18 cellular contexts compared by ENCODE assay signal in genomic region chr20:2124632-2125131, GRCh38. TPM values are rescaled to one million over a fixed set of nuclear protein-coding genes. Genes with fewer than 3 reads are reported as not detected.
DNase-seq lines count a peak whose midpoint lies in the region; ATAC-seq and TF ChIP-seq lines count a peak whose summit lies in the region.
"Had no signal": no experiment of that assay in that cellular context is flagged by ENCODE, and none has a peak within 500 bp of the region (broad histone marks: within the 10 kb centered on the region; RNA-seq: fewer than 3 reads in every experiment).

No MANE protein-coding gene starts in this region.

- no peak for TF ChIP-seq CTCF in heart left ventricle (IDR thresholded peaks at IDR 0.05)
- TF ChIP-seq CTCF in OCI-LY7 (conservative IDR thresholded peaks at IDR 0.05; ENCODE audit: low read length), result peak; percentile 49; the same call in 1 of the 2 replicates

- H3K36me3 ChIP-seq in heart left ventricle, result peaks cover 0 to 12% (median 0%) of the 10 kb centered on the region in 9 donors
- peaks cover 60% of the 10 kb centered on the region for H3K36me3 ChIP-seq in OCI-LY7 (ENCODE audit: insufficient read depth, low read length)

- peak overlapping the region; percentile 11 to 38 for H3K4me3 Mint-ChIP-seq in stimulated activated naive B cell treated with anti-CD40 and anti-IgM and Interleukin-4, amounts not matched to agents 10 μg/mL and 1 μg/mL and 100 μg/mL, for 72 hours

- peaks cover 77% of the 10 kb centered on the region for H3K79me2 ChIP-seq in OCI-LY7 (ENCODE audit: insufficient read depth, low read depth, low read length)

- intact Hi-C loops in heart left ventricle (cut with DNase I) (no loop called here), left cardiac atrium (cut with DNase I) (no loop called here), OCI-LY7 (cut with micrococcal nuclease; ENCODE audit: unreplicated experiment) (no loop called here), left ventricle myocardium superior (cut with micrococcal nuclease) (no loop called here)

- peaks cover 3 to 96% (median 77%) of the 10 kb centered on the region in 12 donors for H3K4me1 ChIP-seq in heart left ventricle
- peaks cover 24% of the 10 kb centered on the region for H3K4me1 ChIP-seq in OCI-LY7 (ENCODE audit: insufficient read depth, low read length, poor library complexity, severe bottlenecking)

- peak in 3 of 4 donors; percentile 16 to 35 (median 28) for ATAC-seq in heart left ventricle
- ATAC-seq in left cardiac atrium, result no peak
- ATAC-seq in left ventricle myocardium superior, result peak; percentile 9
- peak; percentile 66 to 67 for ATAC-seq in stimulated activated naive B cell treated with anti-CD40 and anti-IgM and Interleukin-4, amounts not matched to agents 10 μg/mL and 1 μg/mL and 100 μg/mL, for 72 hours (replicated peaks)
- ATAC-seq in HG03342 (IDR thresholded peaks at IDR 0.05; ENCODE audit: unreplicated experiment), result no peak
- ATAC-seq: HepG2, Panc1, SK-N-SH treated with all-trans-retinoic acid at 6 μM for 48 hours had no signal

- H3K9me3 Mint-ChIP-seq in stimulated activated naive B cell treated with anti-CD40 and anti-IgM and Interleukin-4, amounts not matched to agents 10 μg/mL and 1 μg/mL and 100 μg/mL, for 72 hours, result no peaks in the 10 kb centered on the region
- H3K9me3 Mint-ChIP-seq: CD4-positive, CD25-positive, alpha-beta regulatory T cell had no signal

- POLR2A ChIA-PET in OCI-LY7 (lab: Charles Lee), result interaction anchor here (0.9 to 1.4 kb wide), 3 partner anchors 8 to 31 kb away, joined by 5 read pairs; no protein-coding TSS in a partner anchor

- no peaks in the 10 kb centered on the region for H3K27me3 Mint-ChIP-seq in stimulated activated naive B cell treated with anti-CD40 and anti-IgM and Interleukin-4, amounts not matched to agents 10 μg/mL and 1 μg/mL and 100 μg/mL, for 72 hours
- H3K27me3 Mint-ChIP-seq: CD4-positive, CD25-positive, alpha-beta regulatory T cell had no signal

- H4K20me1 ChIP-seq in OCI-LY7 (ENCODE audit: insufficient read depth, low read length), result 0 out of 2 replicates have a peak, but pooled peaks cover 21% of the 10 kb centered on the region

- H3K27me3 ChIP-seq in heart left ventricle, result no peaks in the 10 kb centered on the region

- H3K4me1 Mint-ChIP-seq in stimulated activated naive B cell treated with anti-CD40 and anti-IgM and Interleukin-4, amounts not matched to agents 10 μg/mL and 1 μg/mL and 100 μg/mL, for 72 hours, result peaks cover 71 to 96% of the 10 kb centered on the region in 2 donors

- H3K4me2 ChIP-seq in OCI-LY7 (ENCODE audit: low read length), result peak overlapping the region; percentile 59

- no peak for TF ChIP-seq POLR2A in heart left ventricle (IDR thresholded peaks at IDR 0.05)

- H3K4me3 ChIP-seq in heart left ventricle, result no peak overlapping the region
- peak overlapping the region; percentile 14 for H3K4me3 ChIP-seq in OCI-LY7 (ENCODE audit: low read depth, low read length, poor library complexity, severe bottlenecking)

- H2AFZ ChIP-seq in OCI-LY7 (ENCODE audit: low read length), result no peak overlapping the region

- H3K27ac Mint-ChIP-seq in stimulated activated naive B cell treated with anti-CD40 and anti-IgM and Interleukin-4, amounts not matched to agents 10 μg/mL and 1 μg/mL and 100 μg/mL, for 72 hours, result peak overlapping the region; percentile 72

- peaks cover 44 to 81% of the 10 kb centered on the region in 2 donors for H3K36me3 Mint-ChIP-seq in stimulated activated naive B cell treated with anti-CD40 and anti-IgM and Interleukin-4, amounts not matched to agents 10 μg/mL and 1 μg/mL and 100 μg/mL, for 72 hours

- no TSS peak for BruUV-seq in OCI-LY7 (replicated peaks; lab: Mats Ljungman, UMichigan)

- CTCF ChIA-PET in OCI-LY7 (lab: Charles Lee; ENCODE audit: unreplicated experiment), result interaction anchor here (0.5 to 1.3 kb wide), 4 partner anchors 10 to 284 kb away, joined by 3 to 6 read pairs (median 4); no protein-coding TSS in a partner anchor

- WGBS in heart left ventricle, 4 donors, result 50 to 63% (median 57%) methylated on average over 6 of the region's 6 CpGs

- DNase-seq in heart left ventricle (peak in 2 of 5 donors; percentile 55 to 57), left cardiac atrium (no peak), OCI-LY7 (ENCODE audit: low spot score) (peak; percentile 94), left ventricle myocardium superior (no peak), foreskin melanocyte (no peak), NCI-H1436 treated with DMSO at 0.1 percent for 48 hours (lab: John Stamatoyannopoulos, UW) (no peak)
- peak; percentile 56 for DNase-seq in stimulated activated naive B cell treated with anti-CD40 and anti-IgM and Interleukin-4, amounts not matched to agents 10 μg/mL and 1 μg/mL and 100 μg/mL, for 72 hours
- DNase-seq: CD4-positive, CD25-positive, alpha-beta regulatory T cell; GF-D8; MM.1S; NCI-H1417; NCI-H2081; NCI-H345; SHP77 had no signal

- H3K9me3 ChIP-seq in heart left ventricle, result no peaks in the 10 kb centered on the region
- no peaks in the 10 kb centered on the region for H3K9me3 ChIP-seq in OCI-LY7 (ENCODE audit: low read length)

- no peaks in the 10 kb centered on the region for H3K9me2 ChIP-seq in OCI-LY7 (ENCODE audit: insufficient read depth, low read length)

- H3K27ac ChIP-seq in heart left ventricle (peak overlapping the region in 8 of 12 donors; percentile 26 to 80 (median 56)), OCI-LY7 (ENCODE audit: low read depth, low read length, poor library complexity, severe bottlenecking) (peak overlapping the region; percentile 78)

RNA-seq across cellular contexts. Expression of gene STK35, which starts 23.1 kb away (rescaled TPM):
- total RNA-seq in heart left ventricle (10 to 100 TPM; 10.8 to 23.0 (median 15.0) TPM), left cardiac atrium (10 to 100 TPM; 13.2 to 19.3 TPM), OCI-LY7 (2022) (21.4 and 24.1 TPM in 2 replicates), left ventricle myocardium superior (15.9 TPM)
- 10 to 100 TPM in 1 of 2 donors, 1 to 10 TPM in 1; 6.0 to 14.3 TPM for polyA plus RNA-seq in heart left ventricle
- total RNA-seq in OCI-LY7 (2014; rRNA removed; shearing (Covaris generic)), result 18.7 and 22.3 TPM in 2 replicates

Comparison
In these comparisons a context has a peak if more than half of its experiments do, and no peak if none do; other contexts are left out.
1. ATAC-seq: peak in heart left ventricle (3 of 4), left ventricle myocardium superior (single experiment) and stimulated activated naive B cell treated with anti-CD40 and anti-IgM and Interleukin-4, amounts not matched to agents 10 μg/mL and 1 μg/mL and 100 μg/mL, for 72 hours (2 of 2); none in left cardiac atrium (0 of 2) and HG03342 (single experiment).
2. DNase-seq: peak in OCI-LY7 (single experiment) and stimulated activated naive B cell treated with anti-CD40 and anti-IgM and Interleukin-4, amounts not matched to agents 10 μg/mL and 1 μg/mL and 100 μg/mL, for 72 hours (single experiment); none in left cardiac atrium (single experiment), left ventricle myocardium superior (single experiment), foreskin melanocyte (single experiment) and NCI-H1436 treated with DMSO at 0.1 percent for 48 hours (single experiment).